15 cellular contexts compared by ENCODE assay signal in the genomic region with DNA sequence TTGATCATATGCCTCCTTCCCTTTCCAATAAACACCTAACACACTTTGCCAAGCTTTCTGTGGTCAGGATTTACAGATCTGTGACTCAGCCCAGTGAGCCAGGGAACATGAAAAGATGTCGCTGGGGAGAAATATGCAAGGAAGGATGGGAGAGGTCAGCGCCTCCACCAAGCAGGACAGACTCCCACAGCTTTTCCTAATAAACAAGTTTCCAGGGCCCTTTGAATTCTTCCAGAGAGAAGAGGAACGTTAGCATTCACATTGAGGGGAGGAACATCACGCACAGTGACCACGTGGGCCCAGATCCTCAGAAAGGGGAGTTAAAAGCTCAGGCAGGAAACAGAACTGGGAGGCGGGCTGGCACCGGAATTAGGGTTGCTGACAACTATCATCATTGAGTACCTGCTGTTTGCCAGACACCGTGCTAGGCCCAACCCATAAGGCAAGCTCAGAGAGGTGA. TPM values are rescaled to one million over a fixed set of nuclear protein-coding genes. Genes with fewer than 3 reads are reported as not detected.
A peak's percentile ranks its signal among the peaks of the same experiment; 100 is the strongest.
DNase-seq lines count a peak whose midpoint lies in the region; ATAC-seq and TF ChIP-seq lines count a peak whose summit lies in the region.
"Had no signal": no experiment of that assay in that cellular context is flagged by ENCODE, and none has a peak within 500 bp of the region (broad histone marks: within the 10 kb centered on the region; RNA-seq: fewer than 3 reads in every experiment).

No MANE protein-coding gene starts in this region.

- H3K27ac ChIP-seq in Panc1 (ENCODE audit: low read length), result peak overlapping the region; percentile 81
- H3K27ac ChIP-seq in trophoblast cell (ENCODE audit: low read depth, low read length), result peak overlapping the region; percentile 24

- H2AK5ac ChIP-seq in trophoblast cell (ENCODE audit: low read length), result peak overlapping the region; percentile 31

- no peak overlapping the region for H3K27ac Mint-ChIP-seq in natural killer cell
- no peak overlapping the region for H3K27ac Mint-ChIP-seq in activated CD4-positive, alpha-beta memory T cell treated with anti-CD3 and anti-CD28 coated beads, Interleukin-2, amount 10 ng/mL, durations not matched to agents 7 days and 5 days
- H3K27ac Mint-ChIP-seq: IgD-negative memory B cell had no signal

- no peak overlapping the region for H2BK5ac ChIP-seq in trophoblast cell (ENCODE audit: low read depth, low read length, poor library complexity)

- H3K23ac ChIP-seq in trophoblast cell (ENCODE audit: low read length), result no peak overlapping the region

- no peak overlapping the region for H2BK120ac ChIP-seq in trophoblast cell (ENCODE audit: insufficient read depth, low read length, poor library complexity)

- peaks cover 18% of the 10 kb centered on the region for H3K79me1 ChIP-seq in trophoblast cell (ENCODE audit: low read length)

- no peak overlapping the region for H3K4me3 ChIP-seq in Panc1 (ENCODE audit: low read depth in 2 of 2, low read length in 2 of 2)
- no peak overlapping the region for H3K4me3 ChIP-seq in epithelial cell of esophagus (ENCODE audit: low read length)
- H3K4me3 ChIP-seq in trophoblast cell (ENCODE audit: low read depth, low read length), result no peak overlapping the region
- H3K4me3 ChIP-seq: GM12878 had no signal

- no peaks in the 10 kb centered on the region for H3K9me3 Mint-ChIP-seq in natural killer cell
- no peaks in the 10 kb centered on the region for H3K9me3 Mint-ChIP-seq in activated CD4-positive, alpha-beta memory T cell treated with anti-CD3 and anti-CD28 coated beads, Interleukin-2, amount 10 ng/mL, durations not matched to agents 7 days and 5 days

- no peak overlapping the region for H3K9ac ChIP-seq in trophoblast cell (ENCODE audit: low read length)

- H4K91ac ChIP-seq in trophoblast cell (ENCODE audit: low read depth, low read length), result peak overlapping the region; percentile 41

- peak overlapping the region; percentile 21 for H2BK12ac ChIP-seq in trophoblast cell (ENCODE audit: low read length)

- no peaks in the 10 kb centered on the region for H3K4me1 Mint-ChIP-seq in natural killer cell
- no peaks in the 10 kb centered on the region for H3K4me1 Mint-ChIP-seq in activated CD4-positive, alpha-beta memory T cell treated with anti-CD3 and anti-CD28 coated beads, Interleukin-2, amount 10 ng/mL, durations not matched to agents 7 days and 5 days

- H3K27me3 Mint-ChIP-seq in natural killer cell (ENCODE audit: low read depth in 2 of 2), result peaks cover 15 to 17% of the 10 kb centered on the region in 2 donors
- peaks cover 17% of the 10 kb centered on the region for H3K27me3 Mint-ChIP-seq in activated CD4-positive, alpha-beta memory T cell treated with anti-CD3 and anti-CD28 coated beads, Interleukin-2, amount 10 ng/mL, durations not matched to agents 7 days and 5 days

- H3K27me3 ChIP-seq in Panc1 (ENCODE audit: control insufficient read depth, insufficient read depth, low read length) (no peaks in the 10 kb centered on the region), trophoblast cell (ENCODE audit: insufficient read depth, low read length) (no peaks in the 10 kb centered on the region)

- WGBS in trophoblast cell (ENCODE audit: extremely low coverage, insufficient coverage, insufficient read length), result no CpG with 5 or more reads among the region's 8 CpGs

- no TSS peak for BruUV-seq in Panc1 (replicated peaks; lab: Mats Ljungman, UMichigan)

- H3K79me2 ChIP-seq in trophoblast cell (ENCODE audit: control insufficient read depth, insufficient read depth, low read length, poor library complexity), result no peaks in the 10 kb centered on the region

- H2AFZ ChIP-seq in trophoblast cell (ENCODE audit: insufficient read depth, low read length, poor library complexity), result no peak overlapping the region

- intact Hi-C loops in Panc1 (cut with micrococcal nuclease; ENCODE audit: unreplicated experiment), result no loop called here
- intact Hi-C loops in natural killer cell (cut with micrococcal nuclease), result no loop called here

- H3K14ac ChIP-seq in trophoblast cell (ENCODE audit: low read length), result no peak overlapping the region

- H3K4me1 ChIP-seq in Panc1 (ENCODE audit: control insufficient read depth, insufficient read depth, low read length) (peaks cover 43% of the 10 kb centered on the region), trophoblast cell (ENCODE audit: control insufficient read depth in 1 of 2, insufficient read depth in 2 of 2, low read length in 2 of 2) (peaks cover 33 to 44% of the 10 kb centered on the region in 2 experiments)

- peak; percentile 82 for ATAC-seq in Panc1
- ATAC-seq in GM19328 (IDR thresholded peaks at IDR 0.05; ENCODE audit: unreplicated experiment), result no peak
- ATAC-seq in natural killer cell, result no peak
- ATAC-seq in GM21737 (IDR thresholded peaks at IDR 0.05; ENCODE audit: unreplicated experiment), result no peak
- ATAC-seq: GM12878 had no signal

- POLR2A ChIA-PET in Panc1 (lab: Charles Lee), result interaction anchor here (0.6 to 1.3 kb wide), 3 partner anchors 9 to 222 kb away, joined by 3 to 4 read pairs (median 4); no protein-coding TSS in a partner anchor
- POLR2A ChIA-PET in activated CD4-positive, alpha-beta memory T cell treated with anti-CD3 and anti-CD28 coated beads, Interleukin-2, amount 10 ng/mL, durations not matched to agents 7 days and 5 days (lab: Charles Lee), result no interaction called here

- CTCF ChIA-PET in Panc1 (lab: Charles Lee), result interaction anchor here (1.1 kb wide), 1 partner anchor 19 kb away, joined by 4 read pairs; no protein-coding TSS in a partner anchor
- CTCF ChIA-PET in activated CD4-positive, alpha-beta memory T cell treated with anti-CD3 and anti-CD28 coated beads, Interleukin-2, amount 10 ng/mL, durations not matched to agents 7 days and 5 days (lab: Charles Lee), result interaction anchor here (1.6 kb wide), 1 partner anchor 18 kb away, joined by 5 read pairs; no protein-coding TSS in a partner anchor

- H3K4me2 ChIP-seq in trophoblast cell (ENCODE audit: low read length), result no peak overlapping the region

- H3K36me3 Mint-ChIP-seq in natural killer cell, result no peaks in the 10 kb centered on the region
- H3K36me3 Mint-ChIP-seq in activated CD4-positive, alpha-beta memory T cell treated with anti-CD3 and anti-CD28 coated beads, Interleukin-2, amount 10 ng/mL, durations not matched to agents 7 days and 5 days (ENCODE audit: low read depth), result no peaks in the 10 kb centered on the region
- H3K36me3 Mint-ChIP-seq: IgD-negative memory B cell had no signal

- H3K36me3 ChIP-seq in Panc1 (ENCODE audit: control insufficient read depth, insufficient read depth, low read length) (no peaks in the 10 kb centered on the region), trophoblast cell (ENCODE audit: control insufficient read depth in 1 of 2, insufficient read depth in 2 of 2, low read length in 2 of 2) (no peaks in the 10 kb centered on the region)

- DNase-seq in Daoy (ENCODE audit: low read depth) (peak; percentile 84), Panc1 (ENCODE audit: low read depth, low spot score) (no peak), epithelial cell of esophagus (ENCODE audit: low read depth) (peak; percentile 45), trophoblast cell (peak; percentile 45 to 70), natural killer cell (no peak)
- no peak for DNase-seq in activated CD4-positive, alpha-beta memory T cell treated with anti-CD3 and anti-CD28 coated beads, Interleukin-2, amount 10 ng/mL, durations not matched to agents 7 days and 5 days
- DNase-seq: anterior cingulate cortex; Calu3; erythroblast; occipital lobe; stimulated activated CD4-positive, alpha-beta T cell treated with anti-CD3 and anti-CD28 coated beads, Interleukin-4, amount 100 ng/mL, for 4 hours had no signal

- no peak overlapping the region for H3K4ac ChIP-seq in trophoblast cell (ENCODE audit: low read depth, low read length)

- no peak for TF ChIP-seq CTCF in Panc1 (IDR thresholded peaks at IDR 0.05)
- no peak for TF ChIP-seq CTCF in epithelial cell of esophagus (IDR thresholded peaks at IDR 0.05; ENCODE audit: insufficient read depth, low read depth, low read length, missing control alignments)
- no peak for TF ChIP-seq CTCF in natural killer cell (IDR thresholded peaks at IDR 0.05)

- H3K18ac ChIP-seq in trophoblast cell (ENCODE audit: low read length), result no peak overlapping the region

- in situ Hi-C loops in Panc1 (cut with HindIII; ENCODE audit: low pct_unique_long_range_greater_than_20kb, low sequenced_read_pairs), result no loop called here

- no peak overlapping the region for H4K8ac ChIP-seq in trophoblast cell (ENCODE audit: low read depth, low read length)

- no peak overlapping the region for H4K12ac ChIP-seq in trophoblast cell (ENCODE audit: low read depth, low read length)

- no peak overlapping the region for H3K4me3 Mint-ChIP-seq in natural killer cell
- H3K4me3 Mint-ChIP-seq in activated CD4-positive, alpha-beta memory T cell treated with anti-CD3 and anti-CD28 coated beads, Interleukin-2, amount 10 ng/mL, durations not matched to agents 7 days and 5 days, result no peak overlapping the region
- H3K4me3 Mint-ChIP-seq: IgD-negative memory B cell had no signal

- no peaks in the 10 kb centered on the region for H3K9me3 ChIP-seq in Panc1 (ENCODE audit: control insufficient read depth, insufficient read depth, low read depth, low read length)
- no peaks in the 10 kb centered on the region for H3K9me3 ChIP-seq in trophoblast cell (ENCODE audit: insufficient read depth, low read depth, low read length)

RNA-seq across cellular contexts. Expression of a gene that starts 33.3 kb away (rescaled TPM):
- total RNA-seq in Daoy (2014; rRNA removed; shearing (Covaris generic)), result 163 and 204 TPM in 2 replicates
- total RNA-seq in Panc1 (2021; ENCODE audit: unreplicated experiment), result 61.9 TPM
- 42.7 TPM for polyA plus RNA-seq in Panc1 (2012; ENCODE audit: insufficient read length)
- polyA plus RNA-seq in trophoblast cell (2013), result 54.2 and 55.0 TPM in 2 replicates
- total RNA-seq in natural killer cell, result 10 to 100 TPM; 32.4 to 39.1 (median 35.3) TPM
- total RNA-seq in activated CD4-positive, alpha-beta memory T cell treated with anti-CD3 and anti-CD28 coated beads, Interleukin-2, amount 10 ng/mL, durations not matched to agents 7 days and 5 days, result 10 to 100 TPM; 31.9 to 37.2 TPM

Comparison
In these comparisons a context has a peak if more than half of its experiments do, and no peak if none do; other contexts are left out.
1. DNase-seq: peak in Daoy (single experiment), epithelial cell of esophagus (single experiment) and trophoblast cell (2 of 2); none in Panc1 (single experiment), natural killer cell (single experiment) and activated CD4-positive, alpha-beta memory T cell treated with anti-CD3 and anti-CD28 coated beads, Interleukin-2, amount 10 ng/mL, durations not matched to agents 7 days and 5 days (single experiment).